12 cellular contexts compared by ENCODE assay signal in genomic region chr1:221824025-221824424, GRCh38.
DNase-seq lines count a peak whose midpoint lies in the region; ATAC-seq and TF ChIP-seq lines count a peak whose summit lies in the region.
"Had no signal": no experiment of that assay in that cellular context is flagged by ENCODE, and none has a peak within 500 bp of the region (broad histone marks: within the 10 kb centered on the region; RNA-seq: fewer than 3 reads in every experiment).

No MANE protein-coding gene starts in this region.

- TF ChIP-seq CTCF in choroid plexus epithelial cell (conservative IDR thresholded peaks at IDR 0.05; ENCODE audit: low read depth, low read length) (no peak), A673 (conservative IDR thresholded peaks at IDR 0.05; ENCODE audit: low read depth, low read length) (no peak)

- H3K36me3 ChIP-seq in A673 (ENCODE audit: insufficient read depth, low read length, poor library complexity, severe bottlenecking) = no peaks in the 10 kb centered on the region

- CTCF ChIA-PET in A673 (lab: Charles Lee) = no interaction called here

- DNase-seq in AG08395 (ENCODE audit: low spot score) (peak; percentile 63), choroid plexus epithelial cell (ENCODE audit: low read depth) (peak; percentile 55), NCI-H748 treated with DMSO at 0.1 percent for 48 hours (lab: John Stamatoyannopoulos, UW) (no peak), NCI-H510A (lab: John Stamatoyannopoulos, UW) (no peak), T1000 (lab: John Stamatoyannopoulos, UW) (no peak), A673 (ENCODE audit: low spot score) (no peak)
- DNase-seq: CD4-positive, alpha-beta T cell; islet precursor cell; NCI-H524 had no signal

- POLR2A ChIA-PET in A673 (lab: Charles Lee; ENCODE audit: low non-redundant PET) = no interaction called here

- intact Hi-C loops in A673 (cut with micrococcal nuclease; ENCODE audit: unreplicated experiment) = no loop called here

- no peaks in the 10 kb centered on the region for H3K4me1 ChIP-seq in A673 (ENCODE audit: insufficient read depth, low read length, poor library complexity, severe bottlenecking)
- H3K4me1 ChIP-seq: parathyroid adenoma had no signal

- no peak overlapping the region for H3K27ac ChIP-seq in A673 (ENCODE audit: low read depth, low read length, poor library complexity, severe bottlenecking)
- H3K27ac ChIP-seq: parathyroid adenoma had no signal

- no peak overlapping the region for H3K4me3 ChIP-seq in choroid plexus epithelial cell (ENCODE audit: low read depth, low read length)
- H3K4me3 ChIP-seq in A673 (ENCODE audit: low read depth, low read length, poor library complexity, severe bottlenecking) = no peak overlapping the region

- ATAC-seq in GM18909 (IDR thresholded peaks at IDR 0.05; ENCODE audit: poor library complexity, unreplicated experiment) = peak; percentile 64
- peak; percentile 44 for ATAC-seq in HG03457 (IDR thresholded peaks at IDR 0.05; ENCODE audit: unreplicated experiment)

- no peaks in the 10 kb centered on the region for H3K27me3 ChIP-seq in A673 (replicated peaks; ENCODE audit: insufficient read depth, low read depth, low read length, poor library complexity)

- no TSS peak for BruUV-seq in A673 (replicated peaks; lab: Mats Ljungman, UMichigan)

- H3K9me3 ChIP-seq in A673 (ENCODE audit: low read depth, low read length, poor library complexity, severe bottlenecking) = peaks cover 5% of the 10 kb centered on the region

Comparison
In these comparisons a context has a peak if more than half of its experiments do, and no peak if none do; other contexts are left out.
1. DNase-seq: peak in AG08395 (single experiment) and choroid plexus epithelial cell (single experiment); none in NCI-H748 treated with DMSO at 0.1 percent for 48 hours (single experiment), NCI-H510A (single experiment), T1000 (single experiment) and A673 (single experiment).